In the genomic region with DNA sequence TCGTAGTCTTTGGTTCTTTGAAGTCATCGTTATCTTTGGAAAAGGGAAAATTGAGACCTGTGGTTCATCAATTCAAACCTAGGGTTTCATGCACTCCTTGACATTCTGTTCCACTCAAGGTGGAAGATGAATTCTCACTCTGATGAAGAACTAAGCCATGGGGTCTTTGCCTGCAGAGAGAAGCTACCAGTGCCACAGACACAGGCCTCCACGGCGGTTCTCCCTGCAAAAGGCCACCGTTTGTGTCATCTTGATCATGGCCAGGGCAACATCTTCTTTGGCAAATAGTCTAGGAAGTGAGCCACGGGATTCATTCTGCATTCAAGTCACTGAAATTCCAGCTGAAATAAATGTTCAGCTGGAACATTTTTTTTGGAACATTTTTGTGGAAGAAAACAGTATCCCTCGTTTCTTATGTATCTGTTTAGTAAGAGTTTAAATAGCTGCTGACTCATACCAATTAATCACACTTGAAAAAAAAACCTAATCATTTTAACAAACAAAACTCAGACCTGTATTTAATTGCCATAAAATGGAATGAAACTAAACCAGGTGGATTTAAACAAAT, we compare ENCODE assay signal across 20 cellular contexts.
DNase-seq lines count a peak whose midpoint lies in the region; ATAC-seq and TF ChIP-seq lines count a peak whose summit lies in the region.
"Had no signal": no experiment of that assay in that cellular context is flagged by ENCODE, and none has a peak within 500 bp of the region (broad histone marks: within the 10 kb centered on the region; RNA-seq: fewer than 3 reads in every experiment).

No MANE protein-coding gene starts in this region.

- H2AFZ ChIP-seq in mesenchymal stem cell (ENCODE audit: low read depth, low read length) = no peak overlapping the region
- H2AFZ ChIP-seq: PC-9 had no signal

- no peaks in the 10 kb centered on the region for H3K27me3 ChIP-seq in esophagus squamous epithelium
- peaks cover 8 to 20% of the 10 kb centered on the region in 2 experiments for H3K27me3 ChIP-seq in mesenchymal stem cell (ENCODE audit: control insufficient read depth in 1 of 2, insufficient read depth in 1 of 2, low read length in 2 of 2)
- H3K27me3 ChIP-seq: BLaER1, SJCRH30 had no signal

- H2BK5ac ChIP-seq in mesenchymal stem cell (ENCODE audit: low read depth, low read length, poor library complexity, severe bottlenecking) = no peak overlapping the region

- H2BK12ac ChIP-seq in mesenchymal stem cell (ENCODE audit: low read length in 2 of 2) = no peak overlapping the region

- no peak overlapping the region for H4K8ac ChIP-seq in mesenchymal stem cell (ENCODE audit: low read length)

- no peaks in the 10 kb centered on the region for H3K79me1 ChIP-seq in mesenchymal stem cell (replicated peaks; ENCODE audit: low read length, poor library complexity, severe bottlenecking)

- no peak overlapping the region for H3K9ac ChIP-seq in mesenchymal stem cell (ENCODE audit: low read length)
- H3K9ac ChIP-seq: BLaER1 had no signal

- no peak overlapping the region for H3K23ac ChIP-seq in mesenchymal stem cell (ENCODE audit: low read length in 2 of 2)

- H3K4ac ChIP-seq in mesenchymal stem cell (ENCODE audit: low read depth in 1 of 2, low read length in 2 of 2) = no peak overlapping the region

- WGBS in esophagus squamous epithelium, 2 donors = 34 to 46% methylated on average over 7 of the region's 7 CpGs
- 85% methylated on average over 6 of the region's 7 CpGs for WGBS in mesenchymal stem cell

- no peak overlapping the region for H2BK15ac ChIP-seq in mesenchymal stem cell (ENCODE audit: low read depth, poor library complexity, severe bottlenecking)

- H2BK120ac ChIP-seq in mesenchymal stem cell (ENCODE audit: low read depth, low read length) = no peak overlapping the region

- H3K36me3 ChIP-seq in esophagus squamous epithelium (no peaks in the 10 kb centered on the region), mesenchymal stem cell (ENCODE audit: control insufficient read depth in 1 of 2, insufficient read depth in 2 of 2, low read depth in 1 of 2, low read length in 2 of 2) (no peaks in the 10 kb centered on the region)
- H3K36me3 ChIP-seq: BLaER1, SJCRH30 had no signal

- no peak overlapping the region for H4K91ac ChIP-seq in mesenchymal stem cell (ENCODE audit: low read length)

- TF ChIP-seq CTCF in esophagus squamous epithelium (IDR thresholded peaks at IDR 0.05) = no peak

- DNase-seq in AG08395 (ENCODE audit: low spot score) = peak; percentile 56
- DNase-seq in HCEC 1CT = peak; percentile 15
- no peak for DNase-seq in esophagus squamous epithelium (lab: John Stamatoyannopoulos, UW)
- DNase-seq in islet precursor cell = peak; percentile 21
- no peak for DNase-seq in mesenchymal stem cell
- DNase-seq: CD4-positive, CD25-positive, alpha-beta regulatory T cell; KG1; MM.1S; NCI-H2029 treated with DMSO at 0.1 percent for 48 hours; NCI-H2227 treated with DMSO at 0.1 percent for 48 hours; NCI-H526 treated with DMSO at 0.1 percent for 48 hours; PC-9; SJCRH30 had no signal

- H3K9me3 ChIP-seq in esophagus squamous epithelium (no peaks in the 10 kb centered on the region), mesenchymal stem cell (ENCODE audit: control insufficient read depth, low read length) (no peaks in the 10 kb centered on the region)
- H3K9me3 ChIP-seq: BLaER1, SJCRH30 had no signal

- H3K14ac ChIP-seq in mesenchymal stem cell (ENCODE audit: low read length in 2 of 2) = no peak overlapping the region

- no peak overlapping the region for H2AK5ac ChIP-seq in mesenchymal stem cell (ENCODE audit: low read length, severe bottlenecking)

- intact Hi-C loops in esophagus squamous epithelium (cut with DNase I) = no loop called here

- no peak for TF ChIP-seq POLR2A in esophagus squamous epithelium (IDR thresholded peaks at IDR 0.05)

- H3K4me3 ChIP-seq in esophagus squamous epithelium (no peak overlapping the region), mesenchymal stem cell (ENCODE audit: insufficient read depth in 1 of 2, low read depth in 1 of 2, low read length in 2 of 2) (no peak overlapping the region)
- H3K4me3 ChIP-seq: BLaER1, PC-9, SJCRH30 had no signal

- H3K4me1 ChIP-seq in esophagus squamous epithelium = peaks cover 13 to 74% (median 28%) of the 10 kb centered on the region in 3 donors
- H3K4me1 ChIP-seq in mesenchymal stem cell (ENCODE audit: control insufficient read depth, insufficient read depth, low read depth, low read length) = no peaks in the 10 kb centered on the region
- H3K4me1 ChIP-seq: SJCRH30 had no signal

- H3K4me2 ChIP-seq in mesenchymal stem cell (ENCODE audit: low read length, poor library complexity, severe bottlenecking) = no peak overlapping the region
- H3K4me2 ChIP-seq: BLaER1, PC-9 had no signal

- peak overlapping the region in 3 of 4 donors; percentile 9 to 23 (median 15) for H3K27ac ChIP-seq in esophagus squamous epithelium
- no peak overlapping the region for H3K27ac ChIP-seq in mesenchymal stem cell (ENCODE audit: low read length, poor library complexity, severe bottlenecking)
- H3K27ac ChIP-seq: 22Rv1, BLaER1, PC-9, SJCRH30 had no signal

- ATAC-seq in HG02763 (IDR thresholded peaks at IDR 0.05; ENCODE audit: unreplicated experiment) = no peak
- ATAC-seq in HG03460 (IDR thresholded peaks at IDR 0.05; ENCODE audit: unreplicated experiment) = no peak
- ATAC-seq: HCT116, Right ventricle myocardium inferior, SK-N-SH treated with all-trans-retinoic acid at 6 μM for 48 hours had no signal

- H3K18ac ChIP-seq in mesenchymal stem cell (ENCODE audit: low read depth in 1 of 2, low read length in 2 of 2) = no peak overlapping the region

Comparison
In these comparisons a context has a peak if more than half of its experiments do, and no peak if none do; other contexts are left out.
1. DNase-seq: peak in AG08395 (single experiment), HCEC 1CT (single experiment) and islet precursor cell (single experiment); none in esophagus squamous epithelium (single experiment) and mesenchymal stem cell (single experiment).